ENCODE assay signal across 8 cellular contexts in the genomic region with DNA sequence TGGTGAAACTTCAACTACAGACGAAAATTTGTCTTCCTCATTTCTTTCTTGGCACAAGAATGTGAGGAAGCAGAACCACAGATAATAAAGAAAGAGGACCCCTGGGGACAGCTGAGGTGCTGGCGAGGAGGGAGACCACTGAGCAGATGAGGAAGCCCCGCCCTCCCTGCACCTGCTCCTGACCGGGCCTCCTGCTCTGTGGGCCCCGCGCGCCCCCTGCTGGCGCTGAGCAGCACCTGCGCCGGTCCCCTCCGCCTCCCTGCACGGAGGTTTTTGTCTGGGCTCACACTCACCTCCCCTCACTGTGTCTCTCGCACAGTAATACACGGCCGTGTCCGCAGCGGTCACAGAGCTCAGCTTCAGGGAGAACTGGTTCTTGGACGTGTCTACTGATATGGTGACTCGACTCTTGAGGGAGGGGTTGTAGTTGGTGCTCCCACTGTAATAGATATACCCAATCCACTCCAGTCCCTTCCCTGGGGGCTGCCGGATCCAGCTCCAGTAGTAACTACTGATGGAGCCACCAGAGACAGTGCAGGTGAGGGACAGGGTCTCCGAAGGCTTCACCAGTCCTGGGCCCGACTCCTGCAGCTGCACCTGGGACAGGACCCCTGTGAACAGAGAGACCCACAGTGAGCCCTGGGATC.
DNase-seq lines count a peak whose midpoint lies in the region; ATAC-seq, FAIRE-seq and TF ChIP-seq lines count a peak whose summit lies in the region.
"Not testable (repeated sequence)": the region's sequence is repeated elsewhere in the genome, so short reads cannot be mapped to it uniquely, and the experiment has no call there.

No MANE protein-coding gene starts in this region.

- not testable (repeated sequence) for H3K36me3 ChIP-seq in small intestine (ENCODE audit: control insufficient read depth in 2 of 2, insufficient read depth in 2 of 2, low read length in 2 of 2)

- 24 to 45% (median 30%) methylated on average over 19 to 20 of the region's 22 CpGs for WGBS in small intestine, 3 donors

- not testable (repeated sequence) for H3K9me3 ChIP-seq in small intestine (ENCODE audit: control insufficient read depth, low read depth)

- not testable (repeated sequence) for H3K27ac ChIP-seq in small intestine (ENCODE audit: low read depth in 1 of 2, low read length in 1 of 2)

- H3K9me3 Mint-ChIP-seq in activated T-cell treated with anti-CD3 and anti-CD28 coated beads, Interleukin-2, amount 50 U/mL, for 24 hours; stimulated activated memory B cell treated with anti-CD40 and anti-IgM and Interleukin-4, amounts not matched to agents 10 μg/mL and 1 μg/mL and 100 μg/mL, for 72 hours: not testable (repeated sequence)

- ATAC-seq in stimulated activated memory B cell treated with anti-CD40 and anti-IgM and Interleukin-4, amounts not matched to agents 10 μg/mL and 1 μg/mL and 100 μg/mL, for 72 hours: peak; percentile 89

- H3K27ac Mint-ChIP-seq in activated T-cell treated with anti-CD3 and anti-CD28 coated beads, Interleukin-2, amount 50 U/mL, for 24 hours; stimulated activated memory B cell treated with anti-CD40 and anti-IgM and Interleukin-4, amounts not matched to agents 10 μg/mL and 1 μg/mL and 100 μg/mL, for 72 hours: not testable (repeated sequence)

- H3K27me3 Mint-ChIP-seq in activated T-cell treated with anti-CD3 and anti-CD28 coated beads, Interleukin-2, amount 50 U/mL, for 24 hours: peaks cover 36% of the 10 kb centered on the region
- peaks cover 54% of the 10 kb centered on the region for H3K27me3 Mint-ChIP-seq in stimulated activated memory B cell treated with anti-CD40 and anti-IgM and Interleukin-4, amounts not matched to agents 10 μg/mL and 1 μg/mL and 100 μg/mL, for 72 hours

- H3K27me3 ChIP-seq in small intestine (ENCODE audit: control insufficient read depth in 2 of 2, insufficient read depth in 2 of 2, low read length in 2 of 2): not testable (repeated sequence)

- not testable (repeated sequence) for H3K36me3 Mint-ChIP-seq in activated T-cell treated with anti-CD3 and anti-CD28 coated beads, Interleukin-2, amount 50 U/mL, for 24 hours (ENCODE audit: low read depth); stimulated activated memory B cell treated with anti-CD40 and anti-IgM and Interleukin-4, amounts not matched to agents 10 μg/mL and 1 μg/mL and 100 μg/mL, for 72 hours

- H3K4me3 Mint-ChIP-seq in activated T-cell treated with anti-CD3 and anti-CD28 coated beads, Interleukin-2, amount 50 U/mL, for 24 hours: not testable (repeated sequence)
- peak overlapping the region; percentile 51 for H3K4me3 Mint-ChIP-seq in stimulated activated memory B cell treated with anti-CD40 and anti-IgM and Interleukin-4, amounts not matched to agents 10 μg/mL and 1 μg/mL and 100 μg/mL, for 72 hours

- TF ChIP-seq CTCF in fibroblast of villous mesenchyme (IDR thresholded peaks at IDR 0.05; ENCODE audit: insufficient read depth, low read depth, low read length): peak; percentile 7

- not testable (repeated sequence) for H3K4me1 ChIP-seq in small intestine (ENCODE audit: control insufficient read depth in 2 of 2, insufficient read depth in 1 of 2, low read depth in 1 of 2, low read length in 1 of 2)

- peaks cover 15% of the 10 kb centered on the region for H3K4me1 Mint-ChIP-seq in activated T-cell treated with anti-CD3 and anti-CD28 coated beads, Interleukin-2, amount 50 U/mL, for 24 hours (ENCODE audit: low read depth)
- peaks cover 18% of the 10 kb centered on the region for H3K4me1 Mint-ChIP-seq in stimulated activated memory B cell treated with anti-CD40 and anti-IgM and Interleukin-4, amounts not matched to agents 10 μg/mL and 1 μg/mL and 100 μg/mL, for 72 hours

- DNase-seq in D341Med (ENCODE audit: low spot score) (peak; percentile 55), HK-2 (ENCODE audit: unreplicated experiment) (peak; percentile 10), NCI-H2171 treated with DMSO at 0.1 percent for 48 hours (lab: John Stamatoyannopoulos, UW) (peak; percentile 21), T-helper 22 cell (ENCODE audit: low read depth) (peak; percentile 9), small intestine (peak; percentile 30)
- peak; percentile 87 for DNase-seq in activated T-cell treated with anti-CD3 and anti-CD28 coated beads, Interleukin-2, amount 50 U/mL, for 24 hours
- DNase-seq in fibroblast of villous mesenchyme (ENCODE audit: low read depth): not testable (repeated sequence)

- FAIRE-seq in small intestine (lab: Jason Lieb, UNC): not testable (repeated sequence)

- not testable (repeated sequence) for H3K4me3 ChIP-seq in fibroblast of villous mesenchyme (ENCODE audit: low read depth, low read length); small intestine (ENCODE audit: low read depth in 1 of 2, low read length in 2 of 2)
